In the genomic region with DNA sequence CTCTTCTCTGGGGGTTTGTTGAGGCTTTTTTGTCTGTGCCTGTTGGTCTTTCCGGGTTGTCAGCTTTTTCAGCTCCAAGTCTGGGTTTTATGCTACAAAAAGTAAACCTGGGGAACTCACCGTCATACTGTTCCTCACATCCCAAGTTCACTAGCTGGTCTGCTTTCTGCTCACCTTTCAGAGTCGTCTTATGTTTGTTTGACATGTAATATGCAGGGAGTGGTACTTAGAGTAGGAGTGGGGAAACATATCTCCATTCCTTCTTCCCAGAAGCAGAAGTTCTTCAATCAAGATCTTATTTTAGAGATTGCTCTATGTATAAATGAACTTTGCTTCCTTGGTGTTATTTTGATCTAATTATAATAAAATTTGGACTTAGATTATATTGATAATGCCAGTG, we compare ENCODE assay signal across 26 cellular contexts.
"Had no signal": no experiment of that assay in that cellular context is flagged by ENCODE, and none has a peak within 500 bp of the region (broad histone marks: within the 10 kb centered on the region; RNA-seq: fewer than 3 reads in every experiment).

No MANE protein-coding gene starts in this region.

- H3K27me3 Mint-ChIP-seq: stimulated activated naive B cell treated with anti-CD40 and anti-IgM and Interleukin-4, amounts not matched to agents 10 μg/mL and 1 μg/mL and 100 μg/mL, for 72 hours; stimulated activated naive CD8-positive, alpha-beta T cell treated with anti-CD3 and anti-CD28 coated beads, Interleukin-15, Interleukin-2, amounts not matched to agents 100 ng/mL and 50 ng/mL, for 24 hours had no signal

- H3K4me3 Mint-ChIP-seq: natural killer cell; nephron; neural crest cell; stimulated activated effector memory CD8-positive, alpha-beta T cell treated with anti-CD3 and anti-CD28 coated beads, Interleukin-12 subunit alpha, Interleukin-12 subunit beta, amount 100 ng/mL, for 72 hours; stimulated activated naive B cell treated with anti-CD40 and anti-IgM and Interleukin-4, amounts not matched to agents 10 μg/mL and 1 μg/mL and 100 μg/mL, for 72 hours; stimulated activated naive CD8-positive, alpha-beta T cell treated with anti-CD3 and anti-CD28 coated beads, Interleukin-15, Interleukin-2, amounts not matched to agents 100 ng/mL and 50 ng/mL, for 24 hours had no signal

- H3K27ac ChIP-seq: neutrophil, pancreas, psoas muscle, right lobe of liver, sigmoid colon, stomach, thoracic aorta, thyroid gland, tibial nerve, upper lobe of left lung, vagina had no signal

- H3K27me3 ChIP-seq: neutrophil, pancreas, right lobe of liver, sigmoid colon, stomach, thyroid gland, tibial nerve, upper lobe of left lung, vagina had no signal

- H3K4me1 Mint-ChIP-seq: nephron, neural crest cell had no signal

- DNase-seq: natural killer cell; nucleus accumbens; pancreas; psoas muscle; right cardiac atrium; right lobe of liver; sigmoid colon; stimulated activated CD4-positive, alpha-beta T cell treated with anti-CD3 and anti-CD28 coated beads, Interleukin-15, amount 100 ng/mL, for 24 hours; stimulated activated CD4-positive, alpha-beta T cell treated with anti-CD3 and anti-CD28 coated beads, Interleukin-2, amount 100 ng/mL, for 24 hours; stimulated activated CD4-positive, alpha-beta T cell treated with anti-CD3 and anti-CD28 coated beads, Interleukin-2, amount 100 ng/mL, for 48 hours; stimulated activated CD4-positive, alpha-beta T cell treated with anti-CD3 and anti-CD28 coated beads, Interleukin-4, amount 100 ng/mL, for 24 hours; stimulated activated naive B cell treated with anti-CD40 and anti-IgM and Interleukin-4, amounts not matched to agents 10 μg/mL and 1 μg/mL and 100 μg/mL, for 72 hours; stimulated activated naive CD4-positive, alpha-beta T cell treated with Interleukin-2 at 50 U/mL for 16 hours; stomach; thyroid gland; trophoblast cell; upper lobe of left lung had no signal

- H3K36me3 ChIP-seq: pancreas, right lobe of liver, vagina had no signal

- H3K27ac Mint-ChIP-seq: nephron; stimulated activated effector memory CD8-positive, alpha-beta T cell treated with anti-CD3 and anti-CD28 coated beads, Interleukin-12 subunit alpha, Interleukin-12 subunit beta, amount 100 ng/mL, for 72 hours; stimulated activated naive B cell treated with anti-CD40 and anti-IgM and Interleukin-4, amounts not matched to agents 10 μg/mL and 1 μg/mL and 100 μg/mL, for 72 hours; stimulated activated naive CD8-positive, alpha-beta T cell treated with anti-CD3 and anti-CD28 coated beads, Interleukin-15, Interleukin-2, amounts not matched to agents 100 ng/mL and 50 ng/mL, for 24 hours had no signal

- H3K36me3 Mint-ChIP-seq: natural killer cell had no signal

- ATAC-seq: natural killer cell; pancreas; psoas muscle; right cardiac atrium; right lobe of liver; stimulated activated effector memory CD8-positive, alpha-beta T cell treated with anti-CD3 and anti-CD28 coated beads, Interleukin-12 subunit alpha, Interleukin-12 subunit beta, amount 100 ng/mL, for 72 hours; stimulated activated naive B cell treated with anti-CD40 and anti-IgM and Interleukin-4, amounts not matched to agents 10 μg/mL and 1 μg/mL and 100 μg/mL, for 72 hours had no signal

- H3K4me3 ChIP-seq: pancreas, psoas muscle, right lobe of liver, sigmoid colon, stomach, thoracic aorta, thyroid gland, tibial nerve, upper lobe of left lung, vagina had no signal

- H3K4me1 ChIP-seq: psoas muscle, right lobe of liver, sigmoid colon, stomach, thyroid gland, tibial nerve, upper lobe of left lung, vagina had no signal

- H3K9me3 Mint-ChIP-seq: natural killer cell; nephron; neural crest cell; stimulated activated effector memory CD8-positive, alpha-beta T cell treated with anti-CD3 and anti-CD28 coated beads, Interleukin-12 subunit alpha, Interleukin-12 subunit beta, amount 100 ng/mL, for 72 hours; stimulated activated naive B cell treated with anti-CD40 and anti-IgM and Interleukin-4, amounts not matched to agents 10 μg/mL and 1 μg/mL and 100 μg/mL, for 72 hours; stimulated activated naive CD8-positive, alpha-beta T cell treated with anti-CD3 and anti-CD28 coated beads, Interleukin-15, Interleukin-2, amounts not matched to agents 100 ng/mL and 50 ng/mL, for 24 hours had no signal

- H3K9me3 ChIP-seq: neutrophil, pancreas, psoas muscle, right lobe of liver, sigmoid colon, stomach, thoracic aorta, thyroid gland, tibial nerve, upper lobe of left lung, vagina had no signal

- FAIRE-seq: pancreas, urothelium cell line had no signal
